ENCODE assay signal across 1 cellular context in genomic region chr7:133330085-133330484, GRCh38.
TF ChIP-seq lines count a peak whose summit lies in the region.

No MANE protein-coding gene starts in this region.

TF ChIP-seq in liver, 16 proteins besides CTCF, POLR2A, EP300 and RAD21 (continued from another document):
- TF ChIP-seq REST (IDR thresholded peaks at IDR 0.05) (no peak), TAF1 (conservative IDR thresholded peaks at IDR 0.05) (no peak), ZBTB33 (IDR thresholded peaks at IDR 0.05) (no peak), EGR1 (IDR thresholded peaks at IDR 0.05; ENCODE audit: low read depth in 2 of 2) (no peak), NR2F2 (IDR thresholded peaks at IDR 0.05) (no peak), RXRA (IDR thresholded peaks at IDR 0.05) (peak; percentile 32 to 50), ATF3 (IDR thresholded peaks at IDR 0.05) (no peak), YY1 (IDR thresholded peaks at IDR 0.05) (peak; percentile 79), HNF4G (IDR thresholded peaks at IDR 0.05) (peak; percentile 24), SP1 (IDR thresholded peaks at IDR 0.05) (peak; percentile 49), FOXA1 (IDR thresholded peaks at IDR 0.05) (no peak), MAX (IDR thresholded peaks at IDR 0.05) (peak; percentile 25), JUND (IDR thresholded peaks at IDR 0.05) (peak in 1 of 2 donors; percentile 9), HNF4A (conservative IDR thresholded peaks at IDR 0.05) (peak; percentile 68 to 71), GABPA (IDR thresholded peaks at IDR 0.05 in 1 of 2, conservative IDR thresholded peaks at IDR 0.05 in 1 of 2) (no peak)
TF ChIP-seq in liver: peak in this region for 8.
